8 cellular contexts compared by ENCODE assay signal in genomic region chr12:96035283-96036236, GRCh38. TPM values are rescaled to one million over a fixed set of nuclear protein-coding genes. Genes with fewer than 3 reads are reported as not detected.
A peak's percentile ranks its signal among the peaks of the same experiment; 100 is the strongest.
DNase-seq lines count a peak whose midpoint lies in the region; ATAC-seq lines count a peak whose summit lies in the region.

LTA4H (minus strand) TSS chr12:96035587; CDS start chr12:96035519, 68 bp downstream.

- H3K4me1 ChIP-seq in endocrine pancreas (ENCODE audit: control insufficient read depth, insufficient read depth, low read length) = peaks cover 12% of the 10 kb centered on the region

- H3K36me3 ChIP-seq in endocrine pancreas (ENCODE audit: control insufficient read depth, insufficient read depth, low read length) = no peaks in the 10 kb centered on the region

- CTCF ChIA-PET in activated CD8-positive, alpha-beta memory T cell treated with anti-CD3 and anti-CD28 coated beads for 36 hours (lab: Charles Lee) = interaction anchor here (0.7 kb wide), 1 partner anchor 204 kb away, joined by 3 read pairs; no protein-coding TSS in a partner anchor

- H3K4me1 Mint-ChIP-seq in memory B cell = peaks cover 8% of the 10 kb centered on the region

- peak within 1 kb of the TSS; percentile 68 for H3K4me3 ChIP-seq in endocrine pancreas (ENCODE audit: control insufficient read depth, insufficient read depth, low read length)

- H3K9me3 ChIP-seq in endocrine pancreas (ENCODE audit: control insufficient read depth, low read length) = no peaks in the 10 kb centered on the region

- H3K9me3 Mint-ChIP-seq in memory B cell = peaks cover 1% of the 10 kb centered on the region

- H3K9ac ChIP-seq in endocrine pancreas (ENCODE audit: control insufficient read depth, insufficient read depth, low read length) = peak within 1 kb of the TSS; percentile 82

- H3K36me3 Mint-ChIP-seq in memory B cell = peaks cover 2% of the 10 kb centered on the region

- no peaks in the 10 kb centered on the region for H3K27me3 ChIP-seq in endocrine pancreas (ENCODE audit: control insufficient read depth, insufficient read depth, low read length)

- no peak within 1 kb of the TSS for H3K27ac Mint-ChIP-seq in memory B cell

- peak; percentile 83 for ATAC-seq in GM21367 (IDR thresholded peaks at IDR 0.05; ENCODE audit: unreplicated experiment)
- peak; percentile 87 for ATAC-seq in memory B cell (ENCODE audit: low read depth)

- POLR2A ChIA-PET in activated CD8-positive, alpha-beta memory T cell treated with anti-CD3 and anti-CD28 coated beads for 36 hours (lab: Charles Lee) = interaction anchor here (0.6 to 1.7 kb wide), 5 partner anchors 32 to 562 kb away, joined by 3 to 9 read pairs (median 3); partner anchors contain the start of genes CCDC38, CDK17 and METAP2

- DNase-seq in COR-L47 (lab: John Stamatoyannopoulos, UW) (peak; percentile 100), HT1080 (ENCODE audit: low read depth) (peak; percentile 98), NOMO-1 (lab: John Stamatoyannopoulos, UW; ENCODE audit: unreplicated experiment in 2 of 2) (peak; percentile 98 to 99), memory B cell (ENCODE audit: low spot score in 2 of 2) (peak; percentile 97 to 99)
- DNase-seq in stimulated activated CD8-positive, alpha-beta memory T cell treated with anti-CD3 and anti-CD28 coated beads, Interleukin-12 subunit alpha, Interleukin-12 subunit beta, amount 100 ng/mL, for 24 hours (ENCODE audit: extremely low read depth) = peak; percentile 94

- no peaks in the 10 kb centered on the region for H3K27me3 Mint-ChIP-seq in memory B cell

- no peak within 1 kb of the TSS for H3K4me3 Mint-ChIP-seq in memory B cell

RNA-seq across cellular contexts. Expression of gene LTA4H, which starts in this region (rescaled TPM):
- 73.2 and 74.6 TPM in 2 replicates for total RNA-seq in HT1080 (2014; rRNA removed; shearing (Covaris generic))
- polyA plus RNA-seq in HT1080 (2015; cell fraction: cytosol; rRNA removed) = 81.9 and 98.0 TPM in 2 replicates
- polyA plus RNA-seq in HT1080 (2015; cell fraction: nucleus; rRNA removed) = 134 and 157 TPM in 2 replicates
- 10 to 100 TPM; 71.4 to 72.3 TPM for total RNA-seq in activated CD8-positive, alpha-beta memory T cell treated with anti-CD3 and anti-CD28 coated beads for 36 hours

Comparison
In these comparisons a context has a peak if more than half of its experiments do, and no peak if none do; other contexts are left out.
1. Peak in every context shown above with its lines: DNase-seq, ATAC-seq and H3K4me3 ChIP-seq.